ENCODE assay signal across 8 cellular contexts in the genomic region with DNA sequence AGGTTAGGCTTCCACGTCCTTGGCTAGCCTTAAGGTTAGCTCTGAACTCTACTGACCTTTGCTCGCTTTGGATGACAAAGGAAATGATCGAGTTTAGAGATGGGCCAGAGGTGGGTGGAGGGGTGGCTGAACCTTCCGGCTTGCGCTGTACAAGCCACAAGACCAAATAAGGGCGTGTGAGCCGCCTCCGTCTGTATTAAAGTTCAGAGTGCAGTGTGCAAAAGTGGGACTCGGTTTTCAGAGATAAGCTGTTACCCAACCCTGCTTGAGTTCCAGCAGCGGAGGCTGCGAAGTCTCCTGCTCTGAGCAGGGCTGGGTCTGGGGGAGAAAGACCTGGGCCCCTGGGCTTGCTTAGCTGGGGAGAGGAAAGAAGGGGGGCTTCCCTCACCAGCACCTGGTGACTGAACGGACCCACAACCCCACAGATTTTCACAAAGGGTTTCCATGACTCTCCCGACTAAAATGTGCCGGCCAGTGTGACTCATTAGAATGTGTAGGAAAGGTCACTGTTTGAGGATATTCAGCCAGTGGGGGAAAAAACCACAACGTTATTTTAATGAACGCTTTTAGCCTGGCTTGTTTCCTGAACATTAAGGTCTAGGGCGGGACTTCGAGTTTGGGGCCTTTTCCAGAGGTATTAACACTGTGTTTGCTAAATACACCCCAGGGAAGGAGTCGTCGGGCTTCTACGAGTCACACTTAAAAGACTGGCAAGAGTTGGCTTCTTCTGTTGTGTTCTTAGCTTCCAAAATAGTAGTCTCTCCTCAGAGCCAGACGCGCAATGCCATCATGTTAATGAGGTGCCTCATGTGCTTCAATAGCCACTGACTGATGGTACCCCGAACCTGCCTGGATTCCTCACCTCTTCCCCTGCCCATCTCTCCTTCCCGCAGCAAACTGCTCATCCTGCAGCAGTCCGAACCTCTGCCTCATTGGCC.
A peak's percentile ranks its signal among the peaks of the same experiment; 100 is the strongest.
DNase-seq lines count a peak whose midpoint lies in the region; ATAC-seq and TF ChIP-seq lines count a peak whose summit lies in the region.

No MANE protein-coding gene starts in this region.

- peaks cover 24% of the 10 kb centered on the region for H3K4me1 ChIP-seq in muscle layer of colon (ENCODE audit: insufficient read depth, low read length)
- H3K4me1 ChIP-seq in MM.1S (ENCODE audit: low read length): peaks cover 6% of the 10 kb centered on the region; the same call in 1 of the 2 replicates

- no peaks in the 10 kb centered on the region for H3K36me3 ChIP-seq in muscle layer of colon (ENCODE audit: insufficient read depth, low read length)
- no peaks in the 10 kb centered on the region for H3K36me3 ChIP-seq in MM.1S (replicated peaks; ENCODE audit: insufficient read depth, low read length)

- H3K27me3 ChIP-seq in muscle layer of colon (ENCODE audit: control insufficient read depth in 1 of 2, insufficient read depth in 2 of 2, low read length in 2 of 2) (no peaks in the 10 kb centered on the region), MM.1S (replicated peaks; ENCODE audit: insufficient read depth, low read length) (no peaks in the 10 kb centered on the region)

- peak overlapping the region; percentile 27 to 39 for H3K4me3 ChIP-seq in muscle layer of colon (ENCODE audit: low read depth in 1 of 2, low read length in 2 of 2)
- no peak overlapping the region for H3K4me3 ChIP-seq in MM.1S (ENCODE audit: low read length)

- peak; percentile 81 for ATAC-seq in HG02642 (IDR thresholded peaks at IDR 0.05; ENCODE audit: poor library complexity, unreplicated experiment)

- no peak overlapping the region for H3K4me2 ChIP-seq in MM.1S (ENCODE audit: low read depth, low read length)

- H3K9ac ChIP-seq in muscle layer of colon (ENCODE audit: low read length) (no peak overlapping the region), MM.1S (ENCODE audit: low read length) (no peak overlapping the region)

- H3K9me3 ChIP-seq in muscle layer of colon (ENCODE audit: low read length) (no peaks in the 10 kb centered on the region), MM.1S (replicated peaks; ENCODE audit: insufficient read depth, low read length) (no peaks in the 10 kb centered on the region)

- H3K79me2 ChIP-seq in MM.1S (ENCODE audit: low read length): no peaks in the 10 kb centered on the region

- no peaks in the 10 kb centered on the region for H4K20me1 ChIP-seq in MM.1S (ENCODE audit: insufficient read depth, low read length)

- peak; percentile 84 for TF ChIP-seq POLR2A in GM15510 (IDR thresholded peaks at IDR 0.05; ENCODE audit: borderline replicate concordance, extremely low read depth, insufficient read length)

- peak; percentile 48 for DNase-seq in NCI-H510A treated with DMSO at 0.1 percent for 48 hours (lab: John Stamatoyannopoulos, UW)
- peak; percentile 40 for DNase-seq in activated CD8-positive, alpha-beta memory T cell treated with anti-CD3 and anti-CD28 coated beads, Interleukin-2, amount 50 U/mL, for 1 hour (ENCODE audit: extremely low read depth)
- DNase-seq in epithelial cell of prostate (ENCODE audit: low read depth, low spot score): peak; percentile 37
- peak; percentile 66 to 80 for DNase-seq in stimulated activated CD8-positive, alpha-beta memory T cell treated with anti-CD3 and anti-CD28 coated beads, Interleukin-7, amount 100 ng/mL, for 48 hours (ENCODE audit: extremely low read depth in 1 of 2, low read depth in 1 of 2)
- no peak for DNase-seq in MM.1S

- H3F3A ChIP-seq in MM.1S (ENCODE audit: insufficient read depth, low read length): no peaks in the 10 kb centered on the region

- H2AFZ ChIP-seq in MM.1S (ENCODE audit: low read length): no peak overlapping the region

- peak overlapping the region; percentile 94 for H3K27ac ChIP-seq in epithelial cell of prostate
- peak overlapping the region; percentile 94 for H3K27ac ChIP-seq in muscle layer of colon (ENCODE audit: low read depth, low read length)
- no peak overlapping the region for H3K27ac ChIP-seq in MM.1S (ENCODE audit: low read length)

- H3K9me2 ChIP-seq in MM.1S (replicated peaks; ENCODE audit: insufficient read depth, low read length): no peaks in the 10 kb centered on the region

- TF ChIP-seq CTCF in MM.1S (IDR thresholded peaks at IDR 0.05; ENCODE audit: low read length): no peak
